ENCODE assay signal across 8 cellular contexts in the genomic region with DNA sequence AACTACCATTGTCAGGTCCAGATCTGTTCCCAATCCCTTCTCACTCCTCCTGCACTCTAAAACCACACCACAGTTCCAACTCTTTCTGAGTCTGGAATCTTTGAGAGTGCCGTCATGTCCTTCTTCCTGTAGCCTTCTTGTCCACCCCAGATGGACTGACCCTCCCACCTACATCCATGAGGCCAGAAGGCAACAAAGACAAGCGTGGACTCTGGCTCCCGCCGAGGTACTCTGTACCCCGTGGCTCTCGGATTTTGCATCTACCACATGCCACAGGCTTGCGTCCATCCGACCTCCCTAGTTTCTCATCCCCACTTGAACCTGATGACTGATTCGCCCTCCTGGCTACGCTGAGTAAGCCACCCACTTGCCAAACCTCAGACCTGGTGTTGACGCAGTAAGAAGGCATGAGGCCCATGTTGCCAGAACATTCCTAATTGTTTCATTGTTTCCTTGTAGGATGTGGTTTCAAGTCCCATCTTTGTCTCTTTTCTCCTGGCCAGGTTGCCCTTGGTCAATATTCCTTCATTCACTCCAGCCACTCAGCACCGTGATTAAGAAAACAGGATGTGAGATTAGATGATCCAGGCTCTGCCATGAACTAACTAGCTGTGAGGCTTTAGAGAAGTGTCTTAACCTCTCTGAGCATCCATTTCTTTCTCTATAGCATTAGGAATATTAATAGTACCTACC. TPM values are rescaled to one million over a fixed set of nuclear protein-coding genes. Genes with fewer than 3 reads are reported as not detected.
DNase-seq lines count a peak whose midpoint lies in the region; TF ChIP-seq lines count a peak whose summit lies in the region.

No MANE protein-coding gene starts in this region.

- intact Hi-C loops in ascending aorta (cut with DNase I), result loop anchor here (2.0 to 5.0 kb wide), 2 partner anchors 134 to 910 kb away; no protein-coding TSS in a partner anchor

- peaks cover 6 to 37% of the 10 kb centered on the region in 2 donors for H3K4me1 ChIP-seq in ascending aorta

- no peak for TF ChIP-seq CTCF in ascending aorta (IDR thresholded peaks at IDR 0.05)

- peak; percentile 100 for DNase-seq in HT1080 (ENCODE audit: low read depth)
- peak; percentile 10 to 80 for DNase-seq in ascending aorta (ENCODE audit: low spot score in 2 of 2)
- peak; percentile 68 for DNase-seq in kidney glomerular epithelial cell (lab: John Stamatoyannopoulos, UW)
- no peak for DNase-seq in NCI-H1694 (lab: John Stamatoyannopoulos, UW)
- DNase-seq in NCI-H82 treated with DMSO at 0.1 percent for 48 hours (lab: John Stamatoyannopoulos, UW; ENCODE audit: unreplicated experiment), result no peak
- DNase-seq in activated CD4-positive, alpha-beta T cell treated with anti-CD3 and anti-CD28 coated beads, Interleukin-2, amount 50 U/mL, for 1 hour, result no peak
- no peak for DNase-seq in stimulated activated CD4-positive, alpha-beta T cell treated with anti-CD3 and anti-CD28 coated beads, Interleukin-4, amount 100 ng/mL, for 1 hour

- peaks cover 0 to 3% of the 10 kb centered on the region in 2 donors for H3K36me3 ChIP-seq in ascending aorta

- H3K4me3 ChIP-seq in ascending aorta, result no peak overlapping the region

- peak overlapping the region; percentile 98 to 99 for H3K27ac ChIP-seq in ascending aorta
- H3K27ac ChIP-seq in temporal lobe (ENCODE audit: low read depth, low read length), result peak overlapping the region; percentile 91

- H3K9me3 ChIP-seq in ascending aorta, result no peaks in the 10 kb centered on the region

- no peaks in the 10 kb centered on the region for H3K27me3 ChIP-seq in ascending aorta

RNA-seq across cellular contexts. Expression of a gene that starts 1.1 kb away (rescaled TPM):
- total RNA-seq in HT1080 (2014; rRNA removed; shearing (Covaris generic)), result 225 and 266 TPM in 2 replicates
- 155 and 233 TPM in 2 replicates for polyA plus RNA-seq in HT1080 (2015; cell fraction: cytosol; rRNA removed)
- 268 and 276 TPM in 2 replicates for polyA plus RNA-seq in HT1080 (2015; cell fraction: nucleus; rRNA removed)
- total RNA-seq in ascending aorta (101 TPM), temporal lobe (117 TPM)

Comparison
In these comparisons a context has a peak if more than half of its experiments do, and no peak if none do; other contexts are left out.
1. DNase-seq: peak in HT1080 (single experiment), ascending aorta (2 of 2) and kidney glomerular epithelial cell (single experiment); none in NCI-H1694 (single experiment), NCI-H82 treated with DMSO at 0.1 percent for 48 hours (single experiment), activated CD4-positive, alpha-beta T cell treated with anti-CD3 and anti-CD28 coated beads, Interleukin-2, amount 50 U/mL, for 1 hour (single experiment) and stimulated activated CD4-positive, alpha-beta T cell treated with anti-CD3 and anti-CD28 coated beads, Interleukin-4, amount 100 ng/mL, for 1 hour (single experiment).